In the genomic region with DNA sequence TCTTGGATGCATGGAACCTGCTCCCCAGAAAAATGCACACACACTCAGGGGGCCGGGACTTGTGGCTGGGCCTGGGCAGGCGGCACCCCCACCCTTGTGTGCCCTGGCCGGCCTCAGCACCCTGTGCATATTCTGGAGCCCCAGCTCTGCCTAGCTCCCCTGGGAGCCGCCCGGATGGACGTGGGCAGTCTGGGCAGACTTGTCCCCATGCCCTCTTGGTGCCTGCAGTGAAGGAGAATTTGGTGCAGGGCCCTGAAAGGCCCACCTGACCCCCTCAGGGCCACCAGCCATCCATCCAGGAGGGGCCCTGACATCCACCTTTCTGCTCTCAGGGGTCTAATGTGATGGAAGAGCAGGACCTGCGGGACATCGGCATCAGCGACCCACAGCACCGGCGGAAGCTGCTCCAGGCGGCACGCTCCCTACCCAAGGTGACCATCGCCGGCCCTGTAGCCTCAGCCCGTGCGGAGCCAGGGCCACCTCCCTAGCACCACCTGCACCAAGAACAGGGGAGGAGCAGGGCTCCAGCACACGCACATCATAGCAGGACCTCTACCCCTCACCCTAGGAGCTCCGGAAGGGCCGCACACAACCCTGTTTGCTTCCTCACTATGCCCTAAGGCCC, we compare ENCODE assay signal across 18 cellular contexts.
"Had no signal": no experiment of that assay in that cellular context is flagged by ENCODE, and none has a peak within 500 bp of the region (broad histone marks: within the 10 kb centered on the region; RNA-seq: fewer than 3 reads in every experiment).

No MANE protein-coding gene starts in this region.

- H3K36me3 ChIP-seq: ovary had no signal

- H3K4me3 ChIP-seq: adrenal gland, coronary artery, esophagus squamous epithelium, ovary, transverse colon had no signal

- H3K27me3 ChIP-seq: adrenal gland, esophagus squamous epithelium, ovary, transverse colon had no signal

- ATAC-seq: SK-N-SH treated with all-trans-retinoic acid at 6 μM for 48 hours had no signal

- H3K9me3 ChIP-seq: adrenal gland, esophagus squamous epithelium, ovary, transverse colon had no signal

- DNase-seq: activated CD4-positive, CD25-positive, alpha-beta regulatory T cell treated with anti-CD3 and anti-CD28 coated beads, Interleukin-2, amount 50 U/mL, for 72 hours; activated naive CD4-positive, alpha-beta T cell treated with anti-CD3 and anti-CD28 coated beads for 36 hours; activated T-cell treated with anti-CD3 and anti-CD28 coated beads for 4 hours; esophagus squamous epithelium; hippocampal formation; kidney glomerular epithelial cell; mesendoderm; stimulated activated CD4-positive, alpha-beta T cell treated with anti-CD3 and anti-CD28 coated beads, Interleukin-15, amount 100 ng/mL, for 24 hours; stimulated activated CD4-positive, alpha-beta T cell treated with anti-CD3 and anti-CD28 coated beads, Interleukin-4, amount 100 ng/mL, for 1 hour; stimulated activated naive CD4-positive, alpha-beta T cell; substantia nigra; T-helper 1 cell; T1000; transverse colon had no signal

- H3K27ac ChIP-seq: adrenal gland, coronary artery, ovary, transverse colon had no signal
